In the genomic region with DNA sequence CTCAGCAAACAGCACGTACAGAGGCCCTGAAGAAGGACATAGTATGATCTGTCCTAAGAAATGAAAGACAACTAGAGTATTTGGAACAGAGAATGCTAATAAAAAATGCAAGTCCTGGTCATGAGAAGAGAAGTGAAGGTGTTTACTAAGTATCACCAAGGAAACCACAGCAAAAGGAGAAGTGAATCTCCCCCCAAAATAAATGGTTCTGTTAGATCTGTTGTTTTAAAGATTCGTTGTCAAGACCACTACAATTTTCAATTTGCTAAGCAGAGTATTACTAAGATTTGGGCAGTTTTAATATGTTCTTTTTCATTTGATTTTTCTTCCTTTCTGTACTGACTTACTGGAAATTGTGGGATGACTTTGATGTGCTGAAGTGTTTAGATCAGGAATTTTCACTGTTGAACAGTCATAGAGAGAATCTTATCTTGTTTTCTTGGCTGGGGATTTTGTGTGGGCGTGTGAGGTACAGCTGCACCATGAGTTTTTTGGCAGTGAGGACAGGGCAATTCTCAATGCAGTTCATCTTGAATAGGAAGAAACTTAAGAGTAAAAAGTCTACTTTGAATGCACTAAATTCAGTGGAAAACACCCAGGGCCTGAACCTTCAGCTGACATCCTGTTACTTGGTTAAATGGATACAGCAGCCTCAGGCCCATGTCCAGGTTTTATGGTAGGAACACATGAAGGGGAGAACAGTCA, we compare ENCODE assay signal across 8 cellular contexts.
DNase-seq lines count a peak whose midpoint lies in the region; ATAC-seq and TF ChIP-seq lines count a peak whose summit lies in the region.

No MANE protein-coding gene starts in this region.

- H3K4me3 ChIP-seq in left ventricle myocardium inferior (no peak overlapping the region), urinary bladder (ENCODE audit: low read depth, low read length) (no peak overlapping the region)

- peak overlapping the region; percentile 57 for H3K27ac ChIP-seq in left ventricle myocardium inferior (replicated peaks)
- H3K27ac ChIP-seq in urinary bladder (ENCODE audit: low read depth): peak overlapping the region; percentile 38

- no peak overlapping the region for H3K4me3 Mint-ChIP-seq in T-helper 2 cell treated with Interferon-gamma antibody and Interleukin-4, amounts not matched to agents 5 μg/mL and 100 μg/mL, for 36 hours

- peaks cover 13% of the 10 kb centered on the region for H3K4me1 Mint-ChIP-seq in T-helper 2 cell treated with Interferon-gamma antibody and Interleukin-4, amounts not matched to agents 5 μg/mL and 100 μg/mL, for 36 hours (ENCODE audit: low read depth)

- H3K4me1 ChIP-seq in left ventricle myocardium inferior: peaks cover 31% of the 10 kb centered on the region
- H3K4me1 ChIP-seq in urinary bladder (ENCODE audit: insufficient read depth): no peaks in the 10 kb centered on the region

- H3K36me3 ChIP-seq in left ventricle myocardium inferior: no peaks in the 10 kb centered on the region
- peaks cover 3% of the 10 kb centered on the region for H3K36me3 ChIP-seq in urinary bladder (ENCODE audit: insufficient read depth)

- no peaks in the 10 kb centered on the region for H3K27me3 Mint-ChIP-seq in T-helper 2 cell treated with Interferon-gamma antibody and Interleukin-4, amounts not matched to agents 5 μg/mL and 100 μg/mL, for 36 hours (ENCODE audit: low read depth)

- H3K27me3 ChIP-seq in left ventricle myocardium inferior (ENCODE audit: low read depth): no peaks in the 10 kb centered on the region

- H3K9me3 ChIP-seq in left ventricle myocardium inferior (replicated peaks): peaks cover 16% of the 10 kb centered on the region

- WGBS in urinary bladder: 33% methylated on average over 3 of the region's 3 CpGs

- ATAC-seq in GM18909 (IDR thresholded peaks at IDR 0.05; ENCODE audit: poor library complexity, unreplicated experiment) (peak; percentile 96), HG03064 (IDR thresholded peaks at IDR 0.05; ENCODE audit: low read depth, unreplicated experiment) (peak; percentile 94)

- H3K9me3 Mint-ChIP-seq in T-helper 2 cell treated with Interferon-gamma antibody and Interleukin-4, amounts not matched to agents 5 μg/mL and 100 μg/mL, for 36 hours: no peaks in the 10 kb centered on the region

- H3K27ac Mint-ChIP-seq in T-helper 2 cell treated with Interferon-gamma antibody and Interleukin-4, amounts not matched to agents 5 μg/mL and 100 μg/mL, for 36 hours: no peak overlapping the region

- peak; percentile 23 to 61 for DNase-seq in AML-193 (lab: John Stamatoyannopoulos, UW)
- DNase-seq in T-helper 2 cell treated with Interferon-gamma antibody and Interleukin-4, amounts not matched to agents 5 μg/mL and 100 μg/mL, for 36 hours (ENCODE audit: low spot score): peak; percentile 39
- no peak for DNase-seq in left ventricle myocardium inferior
- no peak for DNase-seq in NCI-H2107 treated with DMSO at 0.1 percent for 48 hours (lab: John Stamatoyannopoulos, UW; ENCODE audit: unreplicated experiment)
- DNase-seq in activated CD8-positive, alpha-beta memory T cell treated with anti-CD3 and anti-CD28 coated beads, Interleukin-2, amount 50 U/mL, for 4 hours: no peak

- peaks cover 35% of the 10 kb centered on the region for H3K36me3 Mint-ChIP-seq in T-helper 2 cell treated with Interferon-gamma antibody and Interleukin-4, amounts not matched to agents 5 μg/mL and 100 μg/mL, for 36 hours (ENCODE audit: low read depth)

- TF ChIP-seq CTCF in left ventricle myocardium inferior (IDR thresholded peaks at IDR 0.05; ENCODE audit: borderline replicate concordance): no peak

- intact Hi-C loops in left ventricle myocardium inferior (cut with micrococcal nuclease): no loop called here

Comparison
In these comparisons a context has a peak if more than half of its experiments do, and no peak if none do; other contexts are left out.
1. DNase-seq: peak in AML-193 (2 of 2) and T-helper 2 cell treated with Interferon-gamma antibody and Interleukin-4, amounts not matched to agents 5 μg/mL and 100 μg/mL, for 36 hours (single experiment); none in left ventricle myocardium inferior (single experiment), NCI-H2107 treated with DMSO at 0.1 percent for 48 hours (single experiment) and activated CD8-positive, alpha-beta memory T cell treated with anti-CD3 and anti-CD28 coated beads, Interleukin-2, amount 50 U/mL, for 4 hours (single experiment).